ENCODE assay signal across 23 cellular contexts in genomic region chr3:35521196-35521595, GRCh38.
"Had no signal": no experiment of that assay in that cellular context is flagged by ENCODE, and none has a peak within 500 bp of the region (broad histone marks: within the 10 kb centered on the region; RNA-seq: fewer than 3 reads in every experiment).

No MANE protein-coding gene starts in this region.

- H3K36me3 ChIP-seq: esophagus squamous epithelium, gastrocnemius medialis, heart right ventricle, left lung, lower lobe of right lung had no signal

- H3K4me3 ChIP-seq: coronary artery, dorsolateral prefrontal cortex, esophagus squamous epithelium, gastrocnemius medialis, heart right ventricle, left lung, lower lobe of right lung had no signal

- DNase-seq: dermis blood vessel endothelial cell; dorsolateral prefrontal cortex; effector CD4-positive, alpha-beta T cell; effector memory CD8-positive, alpha-beta T cell; endodermal cell; erythroblast; esophagus squamous epithelium; foreskin fibroblast; foreskin melanocyte; gastrocnemius medialis; glutamatergic neuron; head of caudate nucleus; heart right ventricle; hippocampal formation; left cardiac atrium; left lung; left ventricle myocardium superior; lower lobe of right lung; mesenchymal stem cell; midbrain; naive thymus-derived CD4-positive, alpha-beta T cell had no signal

- H3K27ac ChIP-seq: coronary artery, dorsolateral prefrontal cortex, epithelial cell of prostate, esophagus squamous epithelium, gastrocnemius medialis, heart right ventricle, left lung, lower lobe of right lung had no signal

- H3K4me1 ChIP-seq: esophagus squamous epithelium, gastrocnemius medialis, heart right ventricle, left lung, lower lobe of right lung had no signal

- H3K9me3 ChIP-seq: esophagus squamous epithelium, gastrocnemius medialis, left lung, lower lobe of right lung had no signal

- H3K27me3 ChIP-seq: dorsolateral prefrontal cortex, esophagus squamous epithelium, gastrocnemius medialis, heart right ventricle, left lung had no signal
